ENCODE assay signal across 1 cellular context in the genomic region with DNA sequence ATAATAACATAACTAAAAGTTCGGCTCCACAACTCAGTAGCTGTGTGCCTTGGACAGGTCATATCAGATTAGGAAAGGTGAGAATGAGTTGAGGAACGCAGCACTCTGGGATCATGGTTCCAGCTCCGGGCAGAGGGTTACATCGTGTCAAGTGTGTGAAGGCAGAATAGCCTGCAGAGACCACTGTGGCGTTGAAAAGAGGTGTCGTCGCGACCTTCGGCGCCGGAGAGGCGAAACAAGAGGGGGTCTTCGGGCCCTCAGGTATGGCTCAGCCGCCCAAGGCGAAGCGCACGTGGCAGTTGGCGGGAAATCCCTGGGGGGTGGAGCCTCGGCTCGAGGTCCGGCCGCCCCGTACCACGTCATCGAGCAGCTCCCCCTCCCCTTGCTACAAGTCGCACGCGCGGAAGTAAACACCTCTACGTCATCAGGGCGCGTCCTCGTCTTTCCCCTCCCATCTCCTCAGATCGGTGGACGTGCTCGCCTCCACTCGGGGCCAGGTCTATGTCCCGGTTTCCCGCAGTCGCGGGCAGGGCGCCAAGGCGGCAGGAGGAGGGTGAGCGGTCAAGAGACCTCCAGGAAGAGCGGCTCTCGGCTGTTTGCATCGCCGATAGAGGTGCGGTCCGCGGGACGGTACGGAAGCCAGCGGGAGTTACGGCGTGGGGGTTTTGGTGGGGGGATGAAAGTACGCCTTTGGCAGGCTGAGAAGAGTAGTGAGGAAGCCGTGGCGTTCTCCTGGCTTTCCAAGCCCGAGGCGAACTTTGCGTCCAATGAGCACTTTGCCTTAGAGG.
TF ChIP-seq lines count a peak whose summit lies in the region.

A gene with protein sequence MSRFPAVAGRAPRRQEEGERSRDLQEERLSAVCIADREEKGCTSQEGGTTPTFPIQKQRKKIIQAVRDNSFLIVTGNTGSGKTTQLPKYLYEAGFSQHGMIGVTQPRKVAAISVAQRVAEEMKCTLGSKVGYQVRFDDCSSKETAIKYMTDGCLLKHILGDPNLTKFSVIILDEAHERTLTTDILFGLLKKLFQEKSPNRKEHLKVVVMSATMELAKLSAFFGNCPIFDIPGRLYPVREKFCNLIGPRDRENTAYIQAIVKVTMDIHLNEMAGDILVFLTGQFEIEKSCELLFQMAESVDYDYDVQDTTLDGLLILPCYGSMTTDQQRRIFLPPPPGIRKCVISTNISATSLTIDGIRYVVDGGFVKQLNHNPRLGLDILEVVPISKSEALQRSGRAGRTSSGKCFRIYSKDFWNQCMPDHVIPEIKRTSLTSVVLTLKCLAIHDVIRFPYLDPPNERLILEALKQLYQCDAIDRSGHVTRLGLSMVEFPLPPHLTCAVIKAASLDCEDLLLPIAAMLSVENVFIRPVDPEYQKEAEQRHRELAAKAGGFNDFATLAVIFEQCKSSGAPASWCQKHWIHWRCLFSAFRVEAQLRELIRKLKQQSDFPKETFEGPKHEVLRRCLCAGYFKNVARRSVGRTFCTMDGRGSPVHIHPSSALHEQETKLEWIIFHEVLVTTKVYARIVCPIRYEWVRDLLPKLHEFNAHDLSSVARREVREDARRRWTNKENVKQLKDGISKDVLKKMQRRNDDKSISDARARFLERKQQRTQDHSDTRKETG (plus strand): TSS at position 440 of the 788 bp plus-strand sequence. CDS start 62 bp downstream, at position 502.

TF ChIP-seq in K562, 482 proteins besides CTCF, POLR2A, EP300 and RAD21 (continued from another document and continues in another):
- TF ChIP-seq, protein P1, sequence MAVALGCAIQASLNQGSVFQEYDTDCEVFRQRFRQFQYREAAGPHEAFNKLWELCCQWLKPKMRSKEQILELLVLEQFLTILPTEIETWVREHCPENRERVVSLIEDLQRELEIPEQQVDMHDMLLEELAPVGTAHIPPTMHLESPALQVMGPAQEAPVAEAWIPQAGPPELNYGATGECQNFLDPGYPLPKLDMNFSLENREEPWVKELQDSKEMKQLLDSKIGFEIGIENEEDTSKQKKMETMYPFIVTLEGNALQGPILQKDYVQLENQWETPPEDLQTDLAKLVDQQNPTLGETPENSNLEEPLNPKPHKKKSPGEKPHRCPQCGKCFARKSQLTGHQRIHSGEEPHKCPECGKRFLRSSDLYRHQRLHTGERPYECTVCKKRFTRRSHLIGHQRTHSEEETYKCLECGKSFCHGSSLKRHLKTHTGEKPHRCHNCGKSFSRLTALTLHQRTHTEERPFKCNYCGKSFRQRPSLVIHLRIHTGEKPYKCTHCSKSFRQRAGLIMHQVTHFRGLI (CRISPR knock-in tag; IDR thresholded peaks at IDR 0.05) = peak; percentile 78; the same call in 1 of the 2 replicates
- peak; percentile 34; the same call in 1 of the 2 replicates for TF ChIP-seq NCOR1 (IDR thresholded peaks at IDR 0.05)
- peak; percentile 92; the same call in 1 of the 2 replicates for TF ChIP-seq IRF2 (CRISPR knock-in tag; IDR thresholded peaks at IDR 0.05)
- TF ChIP-seq, protein P2, sequence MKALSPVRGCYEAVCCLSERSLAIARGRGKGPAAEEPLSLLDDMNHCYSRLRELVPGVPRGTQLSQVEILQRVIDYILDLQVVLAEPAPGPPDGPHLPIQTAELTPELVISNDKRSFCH (CRISPR knock-in tag; IDR thresholded peaks at IDR 0.05) = peak; percentile 90
- TF ChIP-seq, protein P2 (tag; IDR thresholded peaks at IDR 0.05) = peak; percentile 99
- no peak for TF ChIP-seq ZNF146 (CRISPR knock-in tag; IDR thresholded peaks at IDR 0.05; ENCODE audit: unreplicated experiment)
- TF ChIP-seq ZNF175 (CRISPR knock-in tag; IDR thresholded peaks at IDR 0.05; ENCODE audit: low read depth) = peak; percentile 95
- 0 out of 2 replicates have a peak, but pooled peaks have one; percentile 64 for TF ChIP-seq ZSCAN32 (CRISPR knock-in tag; IDR thresholded peaks at IDR 0.05)
- TF ChIP-seq ASH1L (IDR thresholded peaks at IDR 0.05; ENCODE audit: borderline replicate concordance, low read depth, partially characterized antibody) = peak; percentile 48
- TF ChIP-seq, protein P3, sequence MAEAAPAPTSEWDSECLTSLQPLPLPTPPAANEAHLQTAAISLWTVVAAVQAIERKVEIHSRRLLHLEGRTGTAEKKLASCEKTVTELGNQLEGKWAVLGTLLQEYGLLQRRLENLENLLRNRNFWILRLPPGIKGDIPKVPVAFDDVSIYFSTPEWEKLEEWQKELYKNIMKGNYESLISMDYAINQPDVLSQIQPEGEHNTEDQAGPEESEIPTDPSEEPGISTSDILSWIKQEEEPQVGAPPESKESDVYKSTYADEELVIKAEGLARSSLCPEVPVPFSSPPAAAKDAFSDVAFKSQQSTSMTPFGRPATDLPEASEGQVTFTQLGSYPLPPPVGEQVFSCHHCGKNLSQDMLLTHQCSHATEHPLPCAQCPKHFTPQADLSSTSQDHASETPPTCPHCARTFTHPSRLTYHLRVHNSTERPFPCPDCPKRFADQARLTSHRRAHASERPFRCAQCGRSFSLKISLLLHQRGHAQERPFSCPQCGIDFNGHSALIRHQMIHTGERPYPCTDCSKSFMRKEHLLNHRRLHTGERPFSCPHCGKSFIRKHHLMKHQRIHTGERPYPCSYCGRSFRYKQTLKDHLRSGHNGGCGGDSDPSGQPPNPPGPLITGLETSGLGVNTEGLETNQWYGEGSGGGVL (CRISPR knock-in tag; IDR thresholded peaks at IDR 0.05) = peak; percentile 64; the same call in 1 of the 2 replicates
- no peak for TF ChIP-seq SP2 (IDR thresholded peaks at IDR 0.05; ENCODE audit: extremely low read depth, low read depth, low read length, poor library complexity, severe bottlenecking)
- TF ChIP-seq CBFB (CRISPR knock-in tag; IDR thresholded peaks at IDR 0.05) = peak; percentile 93
- TF ChIP-seq, protein P4, sequence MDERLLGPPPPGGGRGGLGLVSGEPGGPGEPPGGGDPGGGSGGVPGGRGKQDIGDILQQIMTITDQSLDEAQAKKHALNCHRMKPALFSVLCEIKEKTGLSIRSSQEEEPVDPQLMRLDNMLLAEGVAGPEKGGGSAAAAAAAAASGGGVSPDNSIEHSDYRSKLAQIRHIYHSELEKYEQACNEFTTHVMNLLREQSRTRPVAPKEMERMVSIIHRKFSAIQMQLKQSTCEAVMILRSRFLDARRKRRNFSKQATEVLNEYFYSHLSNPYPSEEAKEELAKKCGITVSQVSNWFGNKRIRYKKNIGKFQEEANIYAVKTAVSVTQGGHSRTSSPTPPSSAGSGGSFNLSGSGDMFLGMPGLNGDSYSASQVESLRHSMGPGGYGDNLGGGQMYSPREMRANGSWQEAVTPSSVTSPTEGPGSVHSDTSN (CRISPR knock-in tag; IDR thresholded peaks at IDR 0.05; ENCODE audit: low read depth) = no peak
- TF ChIP-seq, protein P4 (tag; conservative IDR thresholded peaks at IDR 0.05; ENCODE audit: low read depth) = 0 out of 2 replicates have a peak, but pooled peaks have one; percentile 17
- TF ChIP-seq PPARD (CRISPR knock-in tag; IDR thresholded peaks at IDR 0.05) = peak; percentile 79; the same call in 1 of the 2 replicates
- TF ChIP-seq BCOR (IDR thresholded peaks at IDR 0.05) = no peak
- TF ChIP-seq, protein P5, sequence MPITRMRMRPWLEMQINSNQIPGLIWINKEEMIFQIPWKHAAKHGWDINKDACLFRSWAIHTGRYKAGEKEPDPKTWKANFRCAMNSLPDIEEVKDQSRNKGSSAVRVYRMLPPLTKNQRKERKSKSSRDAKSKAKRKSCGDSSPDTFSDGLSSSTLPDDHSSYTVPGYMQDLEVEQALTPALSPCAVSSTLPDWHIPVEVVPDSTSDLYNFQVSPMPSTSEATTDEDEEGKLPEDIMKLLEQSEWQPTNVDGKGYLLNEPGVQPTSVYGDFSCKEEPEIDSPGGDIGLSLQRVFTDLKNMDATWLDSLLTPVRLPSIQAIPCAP (CRISPR knock-in tag; IDR thresholded peaks at IDR 0.05; ENCODE audit: borderline replicate concordance) = peak; percentile 97
- TF ChIP-seq CTBP1 (IDR thresholded peaks at IDR 0.05; ENCODE audit: borderline replicate concordance) = peak; percentile 83
- no peak for TF ChIP-seq NELFE (IDR thresholded peaks at IDR 0.05; ENCODE audit: insufficient read depth, insufficient read length)
- 0 out of 2 replicates have a peak, but pooled peaks have one; percentile 57 for TF ChIP-seq ZNF140 (CRISPR knock-in tag; IDR thresholded peaks at IDR 0.05)
- TF ChIP-seq ZNF165 (CRISPR knock-in tag; IDR thresholded peaks at IDR 0.05; ENCODE audit: borderline replicate concordance) = peak; percentile 60; the same call in 1 of the 2 replicates
- TF ChIP-seq KHSRP (IDR thresholded peaks at IDR 0.05) = peak; percentile 90
- no peak for TF ChIP-seq ZNF551 (CRISPR knock-in tag; IDR thresholded peaks at IDR 0.05)
- TF ChIP-seq KAT2B (IDR thresholded peaks at IDR 0.05; ENCODE audit: low read depth, low read length) = no peak
- TF ChIP-seq, protein P6, sequence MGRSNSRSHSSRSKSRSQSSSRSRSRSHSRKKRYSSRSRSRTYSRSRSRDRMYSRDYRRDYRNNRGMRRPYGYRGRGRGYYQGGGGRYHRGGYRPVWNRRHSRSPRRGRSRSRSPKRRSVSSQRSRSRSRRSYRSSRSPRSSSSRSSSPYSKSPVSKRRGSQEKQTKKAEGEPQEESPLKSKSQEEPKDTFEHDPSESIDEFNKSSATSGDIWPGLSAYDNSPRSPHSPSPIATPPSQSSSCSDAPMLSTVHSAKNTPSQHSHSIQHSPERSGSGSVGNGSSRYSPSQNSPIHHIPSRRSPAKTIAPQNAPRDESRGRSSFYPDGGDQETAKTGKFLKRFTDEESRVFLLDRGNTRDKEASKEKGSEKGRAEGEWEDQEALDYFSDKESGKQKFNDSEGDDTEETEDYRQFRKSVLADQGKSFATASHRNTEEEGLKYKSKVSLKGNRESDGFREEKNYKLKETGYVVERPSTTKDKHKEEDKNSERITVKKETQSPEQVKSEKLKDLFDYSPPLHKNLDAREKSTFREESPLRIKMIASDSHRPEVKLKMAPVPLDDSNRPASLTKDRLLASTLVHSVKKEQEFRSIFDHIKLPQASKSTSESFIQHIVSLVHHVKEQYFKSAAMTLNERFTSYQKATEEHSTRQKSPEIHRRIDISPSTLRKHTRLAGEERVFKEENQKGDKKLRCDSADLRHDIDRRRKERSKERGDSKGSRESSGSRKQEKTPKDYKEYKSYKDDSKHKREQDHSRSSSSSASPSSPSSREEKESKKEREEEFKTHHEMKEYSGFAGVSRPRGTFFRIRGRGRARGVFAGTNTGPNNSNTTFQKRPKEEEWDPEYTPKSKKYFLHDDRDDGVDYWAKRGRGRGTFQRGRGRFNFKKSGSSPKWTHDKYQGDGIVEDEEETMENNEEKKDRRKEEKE (IDR thresholded peaks at IDR 0.05; ENCODE audit: borderline replicate concordance in 1 of 2, control insufficient read depth in 1 of 2, low read depth in 2 of 2, low read length in 1 of 2) = peak in 1 of 2 experiments; percentile 42; a peak in 1 of 4 replicates
- peak; percentile 53 for TF ChIP-seq CEBPB (tag; IDR thresholded peaks at IDR 0.05)
- TF ChIP-seq, protein P7, sequence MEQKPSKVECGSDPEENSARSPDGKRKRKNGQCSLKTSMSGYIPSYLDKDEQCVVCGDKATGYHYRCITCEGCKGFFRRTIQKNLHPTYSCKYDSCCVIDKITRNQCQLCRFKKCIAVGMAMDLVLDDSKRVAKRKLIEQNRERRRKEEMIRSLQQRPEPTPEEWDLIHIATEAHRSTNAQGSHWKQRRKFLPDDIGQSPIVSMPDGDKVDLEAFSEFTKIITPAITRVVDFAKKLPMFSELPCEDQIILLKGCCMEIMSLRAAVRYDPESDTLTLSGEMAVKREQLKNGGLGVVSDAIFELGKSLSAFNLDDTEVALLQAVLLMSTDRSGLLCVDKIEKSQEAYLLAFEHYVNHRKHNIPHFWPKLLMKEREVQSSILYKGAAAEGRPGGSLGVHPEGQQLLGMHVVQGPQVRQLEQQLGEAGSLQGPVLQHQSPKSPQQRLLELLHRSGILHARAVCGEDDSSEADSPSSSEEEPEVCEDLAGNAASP (IDR thresholded peaks at IDR 0.05) = no peak
- TF ChIP-seq, protein P8, sequence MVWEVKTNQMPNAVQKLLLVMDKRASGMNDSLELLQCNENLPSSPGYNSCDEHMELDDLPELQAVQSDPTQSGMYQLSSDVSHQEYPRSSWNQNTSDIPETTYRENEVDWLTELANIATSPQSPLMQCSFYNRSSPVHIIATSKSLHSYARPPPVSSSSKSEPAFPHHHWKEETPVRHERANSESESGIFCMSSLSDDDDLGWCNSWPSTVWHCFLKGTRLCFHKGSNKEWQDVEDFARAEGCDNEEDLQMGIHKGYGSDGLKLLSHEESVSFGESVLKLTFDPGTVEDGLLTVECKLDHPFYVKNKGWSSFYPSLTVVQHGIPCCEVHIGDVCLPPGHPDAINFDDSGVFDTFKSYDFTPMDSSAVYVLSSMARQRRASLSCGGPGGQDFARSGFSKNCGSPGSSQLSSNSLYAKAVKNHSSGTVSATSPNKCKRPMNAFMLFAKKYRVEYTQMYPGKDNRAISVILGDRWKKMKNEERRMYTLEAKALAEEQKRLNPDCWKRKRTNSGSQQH (CRISPR knock-in tag; IDR thresholded peaks at IDR 0.05) = peak; percentile 32; the same call in 1 of the 2 replicates
- TF ChIP-seq, protein P9, sequence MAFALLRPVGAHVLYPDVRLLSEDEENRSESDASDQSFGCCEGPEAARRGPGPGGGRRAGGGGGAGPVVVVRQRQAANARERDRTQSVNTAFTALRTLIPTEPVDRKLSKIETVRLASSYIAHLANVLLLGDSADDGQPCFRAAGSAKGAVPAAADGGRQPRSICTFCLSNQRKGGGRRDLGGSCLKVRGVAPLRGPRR (CRISPR knock-in tag; IDR thresholded peaks at IDR 0.05) = peak; percentile 97
